In the genomic region with DNA sequence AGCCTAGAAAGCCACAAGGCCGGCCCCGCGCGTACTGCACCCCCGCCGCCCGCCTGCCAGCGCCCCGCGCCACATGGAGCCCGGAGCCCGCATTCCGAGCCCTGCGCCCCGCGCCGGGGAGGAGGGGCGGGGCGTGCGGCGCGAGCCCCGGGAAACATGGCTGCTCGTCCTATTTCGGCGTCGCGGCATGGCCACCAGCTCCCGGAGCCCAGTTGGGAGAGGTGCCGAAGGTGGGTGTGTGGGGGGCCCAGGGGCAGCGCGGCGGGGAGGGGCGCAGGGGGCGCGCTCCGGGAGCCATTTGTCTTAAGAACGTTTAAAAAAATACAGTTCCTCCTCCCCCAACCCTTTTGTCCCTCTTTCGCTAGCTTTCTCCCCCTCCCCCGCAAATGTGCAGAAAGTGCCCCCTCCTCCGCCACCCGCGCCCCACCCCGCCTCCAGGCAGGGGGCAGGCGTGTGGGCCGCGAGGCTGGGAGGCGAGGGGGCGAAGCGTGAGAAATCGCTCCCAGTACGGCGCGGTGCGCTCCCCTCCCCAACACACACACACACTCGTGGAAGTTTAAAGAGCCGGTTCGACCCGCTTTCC, we compare ENCODE assay signal across 1 cellular context.
TF ChIP-seq lines count a peak whose summit lies in the region.

No MANE protein-coding gene starts in this region.

TF ChIP-seq in K562, 482 proteins besides CTCF, POLR2A, EP300 and RAD21 (continued from another document and continues in another):
- TF ChIP-seq CCNT2 (IDR thresholded peaks at IDR 0.05; ENCODE audit: borderline replicate concordance, extremely low read depth, insufficient read length, low read depth, low read length) (peak; percentile 78), HMG20A (CRISPR knock-in tag; conservative IDR thresholded peaks at IDR 0.05) (no peak), LEF1 (IDR thresholded peaks at IDR 0.05) (no peak), RBM14 (IDR thresholded peaks at IDR 0.05; ENCODE audit: borderline replicate concordance, insufficient read depth, low read depth, low read length) (no peak), SMC3 (conservative IDR thresholded peaks at IDR 0.05; ENCODE audit: insufficient read depth, low read depth, low read length) (no peak), KLF10 (CRISPR knock-in tag; IDR thresholded peaks at IDR 0.05) (no peak), RBM25 (IDR thresholded peaks at IDR 0.05; ENCODE audit: low read depth, low read length, severe bottlenecking) (no peak), RBM15 (IDR thresholded peaks at IDR 0.05; ENCODE audit: insufficient read depth, low read length) (no peak), EP400 (IDR thresholded peaks at IDR 0.05) (0 out of 2 replicates have a peak, but pooled peaks have one; percentile 34), LARP7 (IDR thresholded peaks at IDR 0.05) (no peak), ARHGAP35 (IDR thresholded peaks at IDR 0.05; ENCODE audit: partially characterized antibody) (no peak), ZC3H11A (IDR thresholded peaks at IDR 0.05; ENCODE audit: low read depth, low read length) (no peak), SPI1 (IDR thresholded peaks at IDR 0.05; ENCODE audit: borderline replicate concordance, low read depth, low read length) (no peak), ZNF121 (CRISPR knock-in tag; conservative IDR thresholded peaks at IDR 0.05) (no peak), TRIM24 (IDR thresholded peaks at IDR 0.05) (no peak), PYGO2 (tag; IDR thresholded peaks at IDR 0.05) (no peak), NFE2L1 (tag; IDR thresholded peaks at IDR 0.05; ENCODE audit: borderline replicate concordance, low read depth) (no peak), NR2F6 (CRISPR knock-in tag; IDR thresholded peaks at IDR 0.05) (no peak), FIP1L1 (IDR thresholded peaks at IDR 0.05; ENCODE audit: low read depth, low read length, poor library complexity, severe bottlenecking) (no peak), RHOXF2B (CRISPR knock-in tag; conservative IDR thresholded peaks at IDR 0.05) (no peak), THRAP3 (IDR thresholded peaks at IDR 0.05; ENCODE audit: borderline replicate concordance) (no peak), SP1 (CRISPR knock-in tag; IDR thresholded peaks at IDR 0.05) (no peak), ZNF444 (CRISPR knock-in tag; IDR thresholded peaks at IDR 0.05) (no peak), SOX6 (IDR thresholded peaks at IDR 0.05) (no peak)
- TF ChIP-seq, protein P1, sequence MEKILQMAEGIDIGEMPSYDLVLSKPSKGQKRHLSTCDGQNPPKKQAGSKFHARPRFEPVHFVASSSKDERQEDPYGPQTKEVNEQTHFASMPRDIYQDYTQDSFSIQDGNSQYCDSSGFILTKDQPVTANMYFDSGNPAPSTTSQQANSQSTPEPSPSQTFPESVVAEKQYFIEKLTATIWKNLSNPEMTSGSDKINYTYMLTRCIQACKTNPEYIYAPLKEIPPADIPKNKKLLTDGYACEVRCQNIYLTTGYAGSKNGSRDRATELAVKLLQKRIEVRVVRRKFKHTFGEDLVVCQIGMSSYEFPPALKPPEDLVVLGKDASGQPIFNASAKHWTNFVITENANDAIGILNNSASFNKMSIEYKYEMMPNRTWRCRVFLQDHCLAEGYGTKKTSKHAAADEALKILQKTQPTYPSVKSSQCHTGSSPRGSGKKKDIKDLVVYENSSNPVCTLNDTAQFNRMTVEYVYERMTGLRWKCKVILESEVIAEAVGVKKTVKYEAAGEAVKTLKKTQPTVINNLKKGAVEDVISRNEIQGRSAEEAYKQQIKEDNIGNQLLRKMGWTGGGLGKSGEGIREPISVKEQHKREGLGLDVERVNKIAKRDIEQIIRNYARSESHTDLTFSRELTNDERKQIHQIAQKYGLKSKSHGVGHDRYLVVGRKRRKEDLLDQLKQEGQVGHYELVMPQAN (IDR thresholded peaks at IDR 0.05; ENCODE audit: borderline replicate concordance), result no peak
- TF ChIP-seq, protein P2, sequence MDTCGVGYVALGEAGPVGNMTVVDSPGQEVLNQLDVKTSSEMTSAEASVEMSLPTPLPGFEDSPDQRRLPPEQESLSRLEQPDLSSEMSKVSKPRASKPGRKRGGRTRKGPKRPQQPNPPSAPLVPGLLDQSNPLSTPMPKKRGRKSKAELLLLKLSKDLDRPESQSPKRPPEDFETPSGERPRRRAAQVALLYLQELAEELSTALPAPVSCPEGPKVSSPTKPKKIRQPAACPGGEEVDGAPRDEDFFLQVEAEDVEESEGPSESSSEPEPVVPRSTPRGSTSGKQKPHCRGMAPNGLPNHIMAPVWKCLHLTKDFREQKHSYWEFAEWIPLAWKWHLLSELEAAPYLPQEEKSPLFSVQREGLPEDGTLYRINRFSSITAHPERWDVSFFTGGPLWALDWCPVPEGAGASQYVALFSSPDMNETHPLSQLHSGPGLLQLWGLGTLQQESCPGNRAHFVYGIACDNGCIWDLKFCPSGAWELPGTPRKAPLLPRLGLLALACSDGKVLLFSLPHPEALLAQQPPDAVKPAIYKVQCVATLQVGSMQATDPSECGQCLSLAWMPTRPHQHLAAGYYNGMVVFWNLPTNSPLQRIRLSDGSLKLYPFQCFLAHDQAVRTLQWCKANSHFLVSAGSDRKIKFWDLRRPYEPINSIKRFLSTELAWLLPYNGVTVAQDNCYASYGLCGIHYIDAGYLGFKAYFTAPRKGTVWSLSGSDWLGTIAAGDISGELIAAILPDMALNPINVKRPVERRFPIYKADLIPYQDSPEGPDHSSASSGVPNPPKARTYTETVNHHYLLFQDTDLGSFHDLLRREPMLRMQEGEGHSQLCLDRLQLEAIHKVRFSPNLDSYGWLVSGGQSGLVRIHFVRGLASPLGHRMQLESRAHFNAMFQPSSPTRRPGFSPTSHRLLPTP (IDR thresholded peaks at IDR 0.05; ENCODE audit: borderline replicate concordance, extremely low read depth, insufficient read length), result no peak
- TF ChIP-seq, protein P3, sequence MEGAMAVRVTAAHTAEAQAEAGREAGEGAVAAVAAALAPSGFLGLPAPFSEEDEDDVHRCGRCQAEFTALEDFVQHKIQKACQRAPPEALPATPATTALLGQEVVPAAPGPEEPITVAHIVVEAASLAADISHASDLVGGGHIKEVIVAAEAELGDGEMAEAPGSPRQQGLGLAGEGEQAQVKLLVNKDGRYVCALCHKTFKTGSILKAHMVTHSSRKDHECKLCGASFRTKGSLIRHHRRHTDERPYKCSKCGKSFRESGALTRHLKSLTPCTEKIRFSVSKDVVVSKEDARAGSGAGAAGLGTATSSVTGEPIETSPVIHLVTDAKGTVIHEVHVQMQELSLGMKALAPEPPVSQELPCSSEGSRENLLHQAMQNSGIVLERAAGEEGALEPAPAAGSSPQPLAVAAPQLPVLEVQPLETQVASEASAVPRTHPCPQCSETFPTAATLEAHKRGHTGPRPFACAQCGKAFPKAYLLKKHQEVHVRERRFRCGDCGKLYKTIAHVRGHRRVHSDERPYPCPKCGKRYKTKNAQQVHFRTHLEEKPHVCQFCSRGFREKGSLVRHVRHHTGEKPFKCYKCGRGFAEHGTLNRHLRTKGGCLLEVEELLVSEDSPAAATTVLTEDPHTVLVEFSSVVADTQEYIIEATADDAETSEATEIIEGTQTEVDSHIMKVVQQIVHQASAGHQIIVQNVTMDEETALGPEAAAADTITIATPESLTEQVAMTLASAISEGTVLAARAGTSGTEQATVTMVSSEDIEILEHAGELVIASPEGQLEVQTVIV (CRISPR knock-in tag; IDR thresholded peaks at IDR 0.05; ENCODE audit: borderline replicate concordance), result no peak
- TF ChIP-seq, protein P4, sequence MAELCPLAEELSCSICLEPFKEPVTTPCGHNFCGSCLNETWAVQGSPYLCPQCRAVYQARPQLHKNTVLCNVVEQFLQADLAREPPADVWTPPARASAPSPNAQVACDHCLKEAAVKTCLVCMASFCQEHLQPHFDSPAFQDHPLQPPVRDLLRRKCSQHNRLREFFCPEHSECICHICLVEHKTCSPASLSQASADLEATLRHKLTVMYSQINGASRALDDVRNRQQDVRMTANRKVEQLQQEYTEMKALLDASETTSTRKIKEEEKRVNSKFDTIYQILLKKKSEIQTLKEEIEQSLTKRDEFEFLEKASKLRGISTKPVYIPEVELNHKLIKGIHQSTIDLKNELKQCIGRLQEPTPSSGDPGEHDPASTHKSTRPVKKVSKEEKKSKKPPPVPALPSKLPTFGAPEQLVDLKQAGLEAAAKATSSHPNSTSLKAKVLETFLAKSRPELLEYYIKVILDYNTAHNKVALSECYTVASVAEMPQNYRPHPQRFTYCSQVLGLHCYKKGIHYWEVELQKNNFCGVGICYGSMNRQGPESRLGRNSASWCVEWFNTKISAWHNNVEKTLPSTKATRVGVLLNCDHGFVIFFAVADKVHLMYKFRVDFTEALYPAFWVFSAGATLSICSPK (IDR thresholded peaks at IDR 0.05; ENCODE audit: borderline replicate concordance), result no peak
- TF ChIP-seq, protein P5, sequence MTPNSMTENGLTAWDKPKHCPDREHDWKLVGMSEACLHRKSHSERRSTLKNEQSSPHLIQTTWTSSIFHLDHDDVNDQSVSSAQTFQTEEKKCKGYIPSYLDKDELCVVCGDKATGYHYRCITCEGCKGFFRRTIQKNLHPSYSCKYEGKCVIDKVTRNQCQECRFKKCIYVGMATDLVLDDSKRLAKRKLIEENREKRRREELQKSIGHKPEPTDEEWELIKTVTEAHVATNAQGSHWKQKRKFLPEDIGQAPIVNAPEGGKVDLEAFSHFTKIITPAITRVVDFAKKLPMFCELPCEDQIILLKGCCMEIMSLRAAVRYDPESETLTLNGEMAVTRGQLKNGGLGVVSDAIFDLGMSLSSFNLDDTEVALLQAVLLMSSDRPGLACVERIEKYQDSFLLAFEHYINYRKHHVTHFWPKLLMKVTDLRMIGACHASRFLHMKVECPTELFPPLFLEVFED (CRISPR knock-in tag; conservative IDR thresholded peaks at IDR 0.05), result no peak
- TF ChIP-seq, protein P6, sequence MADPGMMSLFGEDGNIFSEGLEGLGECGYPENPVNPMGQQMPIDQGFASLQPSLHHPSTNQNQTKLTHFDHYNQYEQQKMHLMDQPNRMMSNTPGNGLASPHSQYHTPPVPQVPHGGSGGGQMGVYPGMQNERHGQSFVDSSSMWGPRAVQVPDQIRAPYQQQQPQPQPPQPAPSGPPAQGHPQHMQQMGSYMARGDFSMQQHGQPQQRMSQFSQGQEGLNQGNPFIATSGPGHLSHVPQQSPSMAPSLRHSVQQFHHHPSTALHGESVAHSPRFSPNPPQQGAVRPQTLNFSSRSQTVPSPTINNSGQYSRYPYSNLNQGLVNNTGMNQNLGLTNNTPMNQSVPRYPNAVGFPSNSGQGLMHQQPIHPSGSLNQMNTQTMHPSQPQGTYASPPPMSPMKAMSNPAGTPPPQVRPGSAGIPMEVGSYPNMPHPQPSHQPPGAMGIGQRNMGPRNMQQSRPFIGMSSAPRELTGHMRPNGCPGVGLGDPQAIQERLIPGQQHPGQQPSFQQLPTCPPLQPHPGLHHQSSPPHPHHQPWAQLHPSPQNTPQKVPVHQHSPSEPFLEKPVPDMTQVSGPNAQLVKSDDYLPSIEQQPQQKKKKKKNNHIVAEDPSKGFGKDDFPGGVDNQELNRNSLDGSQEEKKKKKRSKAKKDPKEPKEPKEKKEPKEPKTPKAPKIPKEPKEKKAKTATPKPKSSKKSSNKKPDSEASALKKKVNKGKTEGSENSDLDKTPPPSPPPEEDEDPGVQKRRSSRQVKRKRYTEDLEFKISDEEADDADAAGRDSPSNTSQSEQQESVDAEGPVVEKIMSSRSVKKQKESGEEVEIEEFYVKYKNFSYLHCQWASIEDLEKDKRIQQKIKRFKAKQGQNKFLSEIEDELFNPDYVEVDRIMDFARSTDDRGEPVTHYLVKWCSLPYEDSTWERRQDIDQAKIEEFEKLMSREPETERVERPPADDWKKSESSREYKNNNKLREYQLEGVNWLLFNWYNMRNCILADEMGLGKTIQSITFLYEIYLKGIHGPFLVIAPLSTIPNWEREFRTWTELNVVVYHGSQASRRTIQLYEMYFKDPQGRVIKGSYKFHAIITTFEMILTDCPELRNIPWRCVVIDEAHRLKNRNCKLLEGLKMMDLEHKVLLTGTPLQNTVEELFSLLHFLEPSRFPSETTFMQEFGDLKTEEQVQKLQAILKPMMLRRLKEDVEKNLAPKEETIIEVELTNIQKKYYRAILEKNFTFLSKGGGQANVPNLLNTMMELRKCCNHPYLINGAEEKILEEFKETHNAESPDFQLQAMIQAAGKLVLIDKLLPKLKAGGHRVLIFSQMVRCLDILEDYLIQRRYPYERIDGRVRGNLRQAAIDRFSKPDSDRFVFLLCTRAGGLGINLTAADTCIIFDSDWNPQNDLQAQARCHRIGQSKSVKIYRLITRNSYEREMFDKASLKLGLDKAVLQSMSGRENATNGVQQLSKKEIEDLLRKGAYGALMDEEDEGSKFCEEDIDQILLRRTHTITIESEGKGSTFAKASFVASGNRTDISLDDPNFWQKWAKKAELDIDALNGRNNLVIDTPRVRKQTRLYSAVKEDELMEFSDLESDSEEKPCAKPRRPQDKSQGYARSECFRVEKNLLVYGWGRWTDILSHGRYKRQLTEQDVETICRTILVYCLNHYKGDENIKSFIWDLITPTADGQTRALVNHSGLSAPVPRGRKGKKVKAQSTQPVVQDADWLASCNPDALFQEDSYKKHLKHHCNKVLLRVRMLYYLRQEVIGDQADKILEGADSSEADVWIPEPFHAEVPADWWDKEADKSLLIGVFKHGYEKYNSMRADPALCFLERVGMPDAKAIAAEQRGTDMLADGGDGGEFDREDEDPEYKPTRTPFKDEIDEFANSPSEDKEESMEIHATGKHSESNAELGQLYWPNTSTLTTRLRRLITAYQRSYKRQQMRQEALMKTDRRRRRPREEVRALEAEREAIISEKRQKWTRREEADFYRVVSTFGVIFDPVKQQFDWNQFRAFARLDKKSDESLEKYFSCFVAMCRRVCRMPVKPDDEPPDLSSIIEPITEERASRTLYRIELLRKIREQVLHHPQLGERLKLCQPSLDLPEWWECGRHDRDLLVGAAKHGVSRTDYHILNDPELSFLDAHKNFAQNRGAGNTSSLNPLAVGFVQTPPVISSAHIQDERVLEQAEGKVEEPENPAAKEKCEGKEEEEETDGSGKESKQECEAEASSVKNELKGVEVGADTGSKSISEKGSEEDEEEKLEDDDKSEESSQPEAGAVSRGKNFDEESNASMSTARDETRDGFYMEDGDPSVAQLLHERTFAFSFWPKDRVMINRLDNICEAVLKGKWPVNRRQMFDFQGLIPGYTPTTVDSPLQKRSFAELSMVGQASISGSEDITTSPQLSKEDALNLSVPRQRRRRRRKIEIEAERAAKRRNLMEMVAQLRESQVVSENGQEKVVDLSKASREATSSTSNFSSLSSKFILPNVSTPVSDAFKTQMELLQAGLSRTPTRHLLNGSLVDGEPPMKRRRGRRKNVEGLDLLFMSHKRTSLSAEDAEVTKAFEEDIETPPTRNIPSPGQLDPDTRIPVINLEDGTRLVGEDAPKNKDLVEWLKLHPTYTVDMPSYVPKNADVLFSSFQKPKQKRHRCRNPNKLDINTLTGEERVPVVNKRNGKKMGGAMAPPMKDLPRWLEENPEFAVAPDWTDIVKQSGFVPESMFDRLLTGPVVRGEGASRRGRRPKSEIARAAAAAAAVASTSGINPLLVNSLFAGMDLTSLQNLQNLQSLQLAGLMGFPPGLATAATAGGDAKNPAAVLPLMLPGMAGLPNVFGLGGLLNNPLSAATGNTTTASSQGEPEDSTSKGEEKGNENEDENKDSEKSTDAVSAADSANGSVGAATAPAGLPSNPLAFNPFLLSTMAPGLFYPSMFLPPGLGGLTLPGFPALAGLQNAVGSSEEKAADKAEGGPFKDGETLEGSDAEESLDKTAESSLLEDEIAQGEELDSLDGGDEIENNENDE (IDR thresholded peaks at IDR 0.05; ENCODE audit: low read depth, low read length), result no peak
- TF ChIP-seq, protein P7, sequence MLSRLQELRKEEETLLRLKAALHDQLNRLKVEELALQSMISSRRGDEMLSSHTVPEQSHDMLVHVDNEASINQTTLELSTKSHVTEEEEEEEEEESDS (CRISPR knock-in tag; IDR thresholded peaks at IDR 0.05), result no peak
- TF ChIP-seq, protein P8, sequence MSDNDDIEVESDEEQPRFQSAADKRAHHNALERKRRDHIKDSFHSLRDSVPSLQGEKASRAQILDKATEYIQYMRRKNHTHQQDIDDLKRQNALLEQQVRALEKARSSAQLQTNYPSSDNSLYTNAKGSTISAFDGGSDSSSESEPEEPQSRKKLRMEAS (CRISPR knock-in tag; IDR thresholded peaks at IDR 0.05), result peak; percentile 43; the same call in 1 of the 2 replicates
